In genomic region chr2:100941646-100942240, GRCh38 we compare ENCODE assay signal across 14 cellular contexts.
DNase-seq lines count a peak whose midpoint lies in the region; ATAC-seq and TF ChIP-seq lines count a peak whose summit lies in the region.
"Had no signal": no experiment of that assay in that cellular context is flagged by ENCODE, and none has a peak within 500 bp of the region (broad histone marks: within the 10 kb centered on the region; RNA-seq: fewer than 3 reads in every experiment).

No MANE protein-coding gene starts in this region.

- intact Hi-C loops in activated CD4-positive, alpha-beta memory T cell treated with anti-CD3 and anti-CD28 coated beads for 36 hours (cut with micrococcal nuclease) = loop anchor here (2.0 kb wide), 1 partner anchor 17 kb away; no protein-coding TSS in a partner anchor
- intact Hi-C loops in heart left ventricle (cut with DNase I) = no loop called here

- H2BK5ac ChIP-seq in trophoblast cell (ENCODE audit: low read depth, low read length, poor library complexity) = no peak overlapping the region

- H3K18ac ChIP-seq in trophoblast cell (ENCODE audit: low read length) = no peak overlapping the region

- CTCF ChIA-PET in activated CD4-positive, alpha-beta memory T cell treated with anti-CD3 and anti-CD28 coated beads for 36 hours (lab: Charles Lee) = no interaction called here
- CTCF ChIA-PET in activated CD4-positive, alpha-beta memory T cell treated with anti-CD3 and anti-CD28 coated beads, Interleukin-2, amount 10 ng/mL, durations not matched to agents 7 days and 5 days (lab: Charles Lee) = interaction anchor here (1.0 kb wide), 1 partner anchor 298 kb away, joined by 3 read pairs; no protein-coding TSS in a partner anchor

- H3K36me3 ChIP-seq in effector memory CD4-positive, alpha-beta T cell (ENCODE audit: control insufficient read depth, insufficient read depth, low read length) = no peaks in the 10 kb centered on the region
- H3K36me3 ChIP-seq in trophoblast cell (ENCODE audit: control insufficient read depth in 1 of 2, insufficient read depth in 2 of 2, low read length in 2 of 2) (no peaks in the 10 kb centered on the region), heart left ventricle (peaks cover 0 to 33% (median 10%) of the 10 kb centered on the region in 9 donors), hepatocyte (replicated peaks; ENCODE audit: insufficient read depth, low read depth) (no peaks in the 10 kb centered on the region)
- H3K36me3 ChIP-seq: vagina had no signal

- peak overlapping the region; percentile 64 for H3K27ac Mint-ChIP-seq in activated CD4-positive, alpha-beta memory T cell treated with anti-CD3 and anti-CD28 coated beads for 36 hours
- no peak overlapping the region for H3K27ac Mint-ChIP-seq in activated CD4-positive, alpha-beta memory T cell treated with anti-CD3 and anti-CD28 coated beads, Interleukin-2, amount 10 ng/mL, durations not matched to agents 7 days and 5 days

- no peak overlapping the region for H3K14ac ChIP-seq in trophoblast cell (ENCODE audit: low read length)

- H2AK5ac ChIP-seq in trophoblast cell (ENCODE audit: low read length) = no peak overlapping the region

- no peak overlapping the region for H3K9ac ChIP-seq in trophoblast cell (ENCODE audit: low read length)

- H3K36me3 Mint-ChIP-seq in activated CD4-positive, alpha-beta memory T cell treated with anti-CD3 and anti-CD28 coated beads for 36 hours = no peaks in the 10 kb centered on the region
- H3K36me3 Mint-ChIP-seq in activated CD4-positive, alpha-beta memory T cell treated with anti-CD3 and anti-CD28 coated beads, Interleukin-2, amount 10 ng/mL, durations not matched to agents 7 days and 5 days (ENCODE audit: low read depth) = no peaks in the 10 kb centered on the region

- no peaks in the 10 kb centered on the region for H3K9me3 Mint-ChIP-seq in activated CD4-positive, alpha-beta memory T cell treated with anti-CD3 and anti-CD28 coated beads for 36 hours
- H3K9me3 Mint-ChIP-seq in activated CD4-positive, alpha-beta memory T cell treated with anti-CD3 and anti-CD28 coated beads, Interleukin-2, amount 10 ng/mL, durations not matched to agents 7 days and 5 days = no peaks in the 10 kb centered on the region

- no peak overlapping the region for H3K4me3 Mint-ChIP-seq in activated CD4-positive, alpha-beta memory T cell treated with anti-CD3 and anti-CD28 coated beads for 36 hours
- no peak overlapping the region for H3K4me3 Mint-ChIP-seq in activated CD4-positive, alpha-beta memory T cell treated with anti-CD3 and anti-CD28 coated beads, Interleukin-2, amount 10 ng/mL, durations not matched to agents 7 days and 5 days

- no peak overlapping the region for H2BK12ac ChIP-seq in trophoblast cell (ENCODE audit: low read length)

- no peaks in the 10 kb centered on the region for H4K20me1 ChIP-seq in hepatocyte (ENCODE audit: insufficient read depth, poor library complexity, severe bottlenecking)

- no peak for ATAC-seq in heart left ventricle

- H3K79me1 ChIP-seq in trophoblast cell (ENCODE audit: low read length) = no peaks in the 10 kb centered on the region

- peak; percentile 19 for DNase-seq in activated CD4-positive, alpha-beta memory T cell treated with anti-CD3 and anti-CD28 coated beads for 36 hours
- DNase-seq in activated CD4-positive, alpha-beta memory T cell treated with anti-CD3 and anti-CD28 coated beads, Interleukin-2, amount 10 ng/mL, durations not matched to agents 7 days and 5 days = no peak
- DNase-seq in RPMI7951 (ENCODE audit: low read depth) (peak; percentile 38), trophoblast cell (peak; percentile 58 to 64), heart left ventricle (no peak), caudate nucleus (lab: John Stamatoyannopoulos, UW) (no peak), hepatocyte (ENCODE audit: low spot score) (no peak)
- DNase-seq in effector memory CD4-positive, alpha-beta T cell = no peak
- DNase-seq: GOT3, NCI-H1048, NCI-H345, PC-9 had no signal

- H2BK120ac ChIP-seq in trophoblast cell (ENCODE audit: insufficient read depth, low read length, poor library complexity) = no peak overlapping the region

- no peak overlapping the region for H4K12ac ChIP-seq in trophoblast cell (ENCODE audit: low read depth, low read length)

- no peak overlapping the region for H3K4ac ChIP-seq in trophoblast cell (ENCODE audit: low read depth, low read length)

- no peak overlapping the region for H4K8ac ChIP-seq in trophoblast cell (ENCODE audit: low read depth, low read length)

- no peak for TF ChIP-seq POLR2A in heart left ventricle (IDR thresholded peaks at IDR 0.05)

- peak overlapping the region; percentile 27 for H3K4me3 ChIP-seq in effector memory CD4-positive, alpha-beta T cell (ENCODE audit: insufficient read depth, low read depth, low read length, poor library complexity, severe bottlenecking)
- H3K4me3 ChIP-seq in trophoblast cell (ENCODE audit: low read depth, low read length) (no peak overlapping the region), heart left ventricle (no peak overlapping the region), hepatocyte (no peak overlapping the region)
- H3K4me3 ChIP-seq: ascending aorta, PC-9, vagina had no signal

- H3K79me2 ChIP-seq in trophoblast cell (ENCODE audit: control insufficient read depth, insufficient read depth, low read length, poor library complexity) (no peaks in the 10 kb centered on the region), hepatocyte (no peaks in the 10 kb centered on the region)

- no peak overlapping the region for H3K23ac ChIP-seq in trophoblast cell (ENCODE audit: low read length)

- TF ChIP-seq CTCF in heart left ventricle (IDR thresholded peaks at IDR 0.05) (no peak), hepatocyte (IDR thresholded peaks at IDR 0.05; ENCODE audit: poor library complexity) (no peak)

- no peaks in the 10 kb centered on the region for H3K4me1 ChIP-seq in effector memory CD4-positive, alpha-beta T cell (ENCODE audit: control insufficient read depth, insufficient read depth, low read length, poor library complexity, severe bottlenecking)
- H3K4me1 ChIP-seq in trophoblast cell (ENCODE audit: control insufficient read depth in 1 of 2, insufficient read depth in 2 of 2, low read length in 2 of 2) (no peaks in the 10 kb centered on the region), heart left ventricle (peaks cover 0 to 12% (median 4%) of the 10 kb centered on the region in 12 donors), hepatocyte (ENCODE audit: insufficient read depth) (no peaks in the 10 kb centered on the region)
- H3K4me1 ChIP-seq: vagina had no signal

- POLR2A ChIA-PET in activated CD4-positive, alpha-beta memory T cell treated with anti-CD3 and anti-CD28 coated beads for 36 hours (lab: Charles Lee) = interaction anchor here (1.4 kb wide), 1 partner anchor 17 kb away, joined by 3 read pairs; no protein-coding TSS in a partner anchor
- POLR2A ChIA-PET in activated CD4-positive, alpha-beta memory T cell treated with anti-CD3 and anti-CD28 coated beads, Interleukin-2, amount 10 ng/mL, durations not matched to agents 7 days and 5 days (lab: Charles Lee) = interaction anchor here (1.6 to 1.8 kb wide), 2 partner anchors 17 to 60 kb away, joined by 7 to 9 read pairs; partner anchors contain the start of gene RPL31

- H2AFZ ChIP-seq in trophoblast cell (ENCODE audit: insufficient read depth, low read length, poor library complexity) = no peak overlapping the region
- no peak overlapping the region for H2AFZ ChIP-seq in hepatocyte
- H2AFZ ChIP-seq: PC-9 had no signal

- H3K9me3 ChIP-seq in effector memory CD4-positive, alpha-beta T cell (ENCODE audit: control insufficient read depth, low read length) = no peaks in the 10 kb centered on the region
- H3K9me3 ChIP-seq in trophoblast cell (ENCODE audit: insufficient read depth, low read depth, low read length) (peaks cover 7% of the 10 kb centered on the region), heart left ventricle (no peaks in the 10 kb centered on the region), hepatocyte (ENCODE audit: low read depth) (no peaks in the 10 kb centered on the region)
- H3K9me3 ChIP-seq: ascending aorta, vagina had no signal

- no peaks in the 10 kb centered on the region for H3K9me2 ChIP-seq in hepatocyte (replicated peaks; ENCODE audit: insufficient read depth)

- no CpG with 5 or more reads among the region's 10 CpGs for WGBS in trophoblast cell (ENCODE audit: extremely low coverage, insufficient coverage, insufficient read length)
- WGBS in heart left ventricle, 4 donors = 75 to 90% (median 82%) methylated on average over 10 of the region's 10 CpGs
- 80% methylated on average over 10 of the region's 10 CpGs for WGBS in hepatocyte (ENCODE audit: low lambda C conversion rate, missing lambda C conversion rate)

- peaks cover 2% of the 10 kb centered on the region for H3K27me3 Mint-ChIP-seq in activated CD4-positive, alpha-beta memory T cell treated with anti-CD3 and anti-CD28 coated beads for 36 hours
- peaks cover 6% of the 10 kb centered on the region for H3K27me3 Mint-ChIP-seq in activated CD4-positive, alpha-beta memory T cell treated with anti-CD3 and anti-CD28 coated beads, Interleukin-2, amount 10 ng/mL, durations not matched to agents 7 days and 5 days

- H4K91ac ChIP-seq in trophoblast cell (ENCODE audit: low read depth, low read length) = no peak overlapping the region

- peaks cover 22% of the 10 kb centered on the region for H3K4me1 Mint-ChIP-seq in activated CD4-positive, alpha-beta memory T cell treated with anti-CD3 and anti-CD28 coated beads for 36 hours (ENCODE audit: low read depth)
- H3K4me1 Mint-ChIP-seq in activated CD4-positive, alpha-beta memory T cell treated with anti-CD3 and anti-CD28 coated beads, Interleukin-2, amount 10 ng/mL, durations not matched to agents 7 days and 5 days = peaks cover 17% of the 10 kb centered on the region

- H3K27ac ChIP-seq in effector memory CD4-positive, alpha-beta T cell (ENCODE audit: insufficient read depth, low read length, poor library complexity, severe bottlenecking) = no peak overlapping the region
- H3K27ac ChIP-seq in trophoblast cell (ENCODE audit: low read depth, low read length) (no peak overlapping the region), heart left ventricle (no peak overlapping the region), caudate nucleus (ENCODE audit: low read depth, low read length) (no peak overlapping the region), hepatocyte (no peak overlapping the region)
- H3K27ac ChIP-seq: PC-9, vagina had no signal

- no peak overlapping the region for H3K4me2 ChIP-seq in trophoblast cell (ENCODE audit: low read length)
- H3K4me2 ChIP-seq in hepatocyte = no peak overlapping the region
- H3K4me2 ChIP-seq: PC-9 had no signal

- no peaks in the 10 kb centered on the region for H3K27me3 ChIP-seq in effector memory CD4-positive, alpha-beta T cell (replicated peaks; ENCODE audit: control insufficient read depth, insufficient read depth, low read length, poor library complexity, severe bottlenecking)
- no peaks in the 10 kb centered on the region for H3K27me3 ChIP-seq in trophoblast cell (ENCODE audit: insufficient read depth, low read length)
- no peaks in the 10 kb centered on the region for H3K27me3 ChIP-seq in heart left ventricle
- no peaks in the 10 kb centered on the region for H3K27me3 ChIP-seq in hepatocyte
- H3K27me3 ChIP-seq: ascending aorta, vagina had no signal

Comparison
In these comparisons a context has a peak if more than half of its experiments do, and no peak if none do; other contexts are left out.
1. DNase-seq: peak in activated CD4-positive, alpha-beta memory T cell treated with anti-CD3 and anti-CD28 coated beads for 36 hours (single experiment), RPMI7951 (single experiment) and trophoblast cell (2 of 2); none in activated CD4-positive, alpha-beta memory T cell treated with anti-CD3 and anti-CD28 coated beads, Interleukin-2, amount 10 ng/mL, durations not matched to agents 7 days and 5 days (single experiment), effector memory CD4-positive, alpha-beta T cell (0 of 3), heart left ventricle (0 of 5), caudate nucleus (0 of 61) and hepatocyte (single experiment).